Comparison of ENCODE assay signal across 17 cellular contexts in genomic region chr4:183437452-183437851, GRCh38. TPM values are rescaled to one million over a fixed set of nuclear protein-coding genes. Genes with fewer than 3 reads are reported as not detected.
DNase-seq lines count a peak whose midpoint lies in the region; ATAC-seq and TF ChIP-seq lines count a peak whose summit lies in the region.
"Had no signal": no experiment of that assay in that cellular context is flagged by ENCODE, and none has a peak within 500 bp of the region (broad histone marks: within the 10 kb centered on the region; RNA-seq: fewer than 3 reads in every experiment).

No MANE protein-coding gene starts in this region.

- no peaks in the 10 kb centered on the region for H3K27me3 ChIP-seq in duodenal mucosa (ENCODE audit: control insufficient read depth in 1 of 2, insufficient read depth in 2 of 2, low read length in 2 of 2)
- peaks cover 0 to 3% of the 10 kb centered on the region in 2 donors for H3K27me3 ChIP-seq in tibial artery
- H3K27me3 ChIP-seq: BLaER1 had no signal

- H3K27ac ChIP-seq in duodenal mucosa (ENCODE audit: low read depth, low read length) (peak overlapping the region; percentile 34), tibial artery (no peak overlapping the region)
- H3K27ac ChIP-seq: BLaER1 had no signal

- H3K36me3 ChIP-seq in duodenal mucosa (ENCODE audit: control insufficient read depth in 1 of 2, insufficient read depth in 2 of 2, low read length in 2 of 2) (no peaks in the 10 kb centered on the region), mucosa of descending colon (ENCODE audit: low read depth) (no peaks in the 10 kb centered on the region), tibial artery (no peaks in the 10 kb centered on the region)
- H3K36me3 ChIP-seq: BLaER1 had no signal

- no peaks in the 10 kb centered on the region for H3K9me3 ChIP-seq in duodenal mucosa (ENCODE audit: control insufficient read depth in 1 of 2, low read length in 2 of 2)
- H3K9me3 ChIP-seq in mucosa of descending colon: no peaks in the 10 kb centered on the region
- H3K9me3 ChIP-seq in tibial artery: no peaks in the 10 kb centered on the region

- no peak for TF ChIP-seq CTCF in mucosa of descending colon (IDR thresholded peaks at IDR 0.05)
- TF ChIP-seq CTCF in tibial artery (IDR thresholded peaks at IDR 0.05): no peak

- intact Hi-C loops in mucosa of descending colon (cut with DNase I, micrococcal nuclease): no loop called here
- intact Hi-C loops in tibial artery (cut with DNase I; ENCODE audit: low total_unique reads): no loop called here

- no peak overlapping the region for H3K9ac ChIP-seq in duodenal mucosa (ENCODE audit: low read depth in 1 of 2, low read length in 2 of 2)
- H3K9ac ChIP-seq: BLaER1 had no signal

- DNase-seq in M059J (ENCODE audit: low read depth) (peak; percentile 26), mucosa of descending colon (no peak), HuH-7.5 (ENCODE audit: low spot score) (no peak), tibial artery (no peak)
- DNase-seq in stimulated activated CD8-positive, alpha-beta memory T cell treated with anti-CD3 and anti-CD28 coated beads, Interleukin-4, amount 100 ng/mL, for 48 hours: no peak
- DNase-seq: CD8-positive, alpha-beta memory T cell; DMS 273 treated with DMSO at 0.1 percent for 48 hours; NCI-H1092; NCI-H1694 treated with DMSO at 0.1 percent for 48 hours; NCI-H446; NCI-H748 treated with DMSO at 0.1 percent for 48 hours; SHP77 treated with DMSO at 0.1 percent for 48 hours had no signal

- H3K4me3 ChIP-seq in duodenal mucosa (ENCODE audit: low read depth in 1 of 2, low read length in 2 of 2) (no peak overlapping the region), mucosa of descending colon (no peak overlapping the region), tibial artery (no peak overlapping the region)
- H3K4me3 ChIP-seq: BLaER1, K562 had no signal

- H3K4me1 ChIP-seq in duodenal mucosa (ENCODE audit: control insufficient read depth in 1 of 2, insufficient read depth in 2 of 2, low read length in 2 of 2) (peaks cover 8 to 11% of the 10 kb centered on the region in 2 donors), mucosa of descending colon (ENCODE audit: low read depth) (peaks cover 8% of the 10 kb centered on the region), tibial artery (no peaks in the 10 kb centered on the region)

- peak; percentile 50 for ATAC-seq in mucosa of descending colon
- ATAC-seq in GM18502 (IDR thresholded peaks at IDR 0.05; ENCODE audit: poor library complexity, unreplicated experiment): no peak
- ATAC-seq: HCT116, K562 had no signal

RNA-seq across cellular contexts. Expression of gene CDKN2AIP, which starts 7.0 kb away (rescaled TPM):
- 30.7 and 31.8 TPM in 2 replicates for total RNA-seq in M059J (2014; rRNA removed; shearing (Covaris generic))
- total RNA-seq in mucosa of descending colon: 10 to 100 TPM; 16.2 to 20.4 (median 18.9) TPM
